23 cellular contexts compared by ENCODE assay signal in genomic region chrX:47224896-47225290, GRCh38.
"Had no signal": no experiment of that assay in that cellular context is flagged by ENCODE, and none has a peak within 500 bp of the region (broad histone marks: within the 10 kb centered on the region; RNA-seq: fewer than 3 reads in every experiment).

No MANE protein-coding gene starts in this region.

- H3K4me1 ChIP-seq: SJCRH30 had no signal

- H3K27me3 Mint-ChIP-seq: IgD-negative memory B cell had no signal

- H3K9ac ChIP-seq: KMS-11 had no signal

- DNase-seq: Kasumi-1, MM.1S, NCI-H1092 treated with DMSO at 0.1 percent for 48 hours, NCI-H1436, NCI-H187, NCI-H2029, NCI-H2081 treated with DMSO at 0.1 percent for 48 hours, NCI-H2171, NCI-H226, NCI-H446, NCI-H510A, NCI-H524 treated with DMSO at 0.1 percent for 48 hours, NCI-H69, NCI-H774, PC-3, SHP77 treated with DMSO at 0.1 percent for 48 hours, SJCRH30 had no signal

- ATAC-seq: K562, Panc1, PC-3 had no signal

- H3K36me3 ChIP-seq: SJCRH30 had no signal

- H3K4me3 ChIP-seq: K562, SJCRH30 had no signal

- H3K27me3 ChIP-seq: SJCRH30 had no signal

- H3K9me3 ChIP-seq: SJCRH30 had no signal

- H3K9me3 Mint-ChIP-seq: IgD-negative memory B cell had no signal

- H3K27ac ChIP-seq: HL-60, KMS-11, RWPE1, SJCRH30 had no signal

- H3K4me2 ChIP-seq: KMS-11 had no signal
